Comparison of ENCODE assay signal across 19 cellular contexts in the genomic region with DNA sequence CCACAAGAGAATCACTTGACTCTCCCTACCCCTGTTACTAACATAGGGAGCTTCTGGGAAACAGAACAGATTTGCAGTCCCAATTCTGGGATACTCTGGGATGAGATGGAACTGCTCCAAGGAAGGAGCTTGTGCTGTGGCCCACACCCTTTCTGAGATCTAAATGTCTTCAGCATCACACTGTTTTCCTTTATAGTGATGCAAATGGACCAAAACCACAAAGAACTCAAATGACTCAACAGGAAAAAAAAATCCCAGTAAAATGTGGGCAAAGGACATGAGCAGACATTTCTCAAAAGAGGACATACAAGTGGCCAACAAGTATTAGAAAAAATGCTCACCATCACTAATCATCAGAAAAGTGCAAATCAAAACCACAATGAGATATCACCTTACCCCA.
DNase-seq lines count a peak whose midpoint lies in the region; FAIRE-seq and TF ChIP-seq lines count a peak whose summit lies in the region.
"Had no signal": no experiment of that assay in that cellular context is flagged by ENCODE, and none has a peak within 500 bp of the region (broad histone marks: within the 10 kb centered on the region; RNA-seq: fewer than 3 reads in every experiment).

No MANE protein-coding gene starts in this region.

- H3K4me3 Mint-ChIP-seq in nephron progenitor cell, result no peak overlapping the region
- H3K4me3 Mint-ChIP-seq: B cell; brain; T-helper 1 cell treated with Interleukin-12 subunit alpha and Interleukin-12 subunit beta and Interleukin-4 antibody, amounts not matched to agents 30 μg/mL and 1 μg/mL, for 36 hours had no signal

- peaks cover 4% of the 10 kb centered on the region for H3K9me3 Mint-ChIP-seq in nephron progenitor cell

- no peak for FAIRE-seq in GM19239 (lab: Jason Lieb, UNC)
- FAIRE-seq: frontal cortex had no signal

- no peak overlapping the region for H3K27ac Mint-ChIP-seq in nephron progenitor cell
- H3K27ac Mint-ChIP-seq: B cell; brain; T-helper 1 cell treated with Interleukin-12 subunit alpha and Interleukin-12 subunit beta and Interleukin-4 antibody, amounts not matched to agents 30 μg/mL and 1 μg/mL, for 36 hours had no signal

- no peak for TF ChIP-seq CTCF in choroid plexus epithelial cell (conservative IDR thresholded peaks at IDR 0.05; ENCODE audit: low read depth, low read length)
- TF ChIP-seq CTCF in nephron progenitor cell (IDR thresholded peaks at IDR 0.05), result no peak

- no peaks in the 10 kb centered on the region for H3K36me3 Mint-ChIP-seq in nephron progenitor cell (ENCODE audit: low read depth)
- H3K36me3 Mint-ChIP-seq: brain had no signal

- H3K27me3 Mint-ChIP-seq in nephron progenitor cell (ENCODE audit: low read depth, poor library complexity), result no peaks in the 10 kb centered on the region
- H3K27me3 Mint-ChIP-seq: B cell had no signal

- no peak overlapping the region for H3K4me3 ChIP-seq in choroid plexus epithelial cell (ENCODE audit: low read depth, low read length)
- H3K4me3 ChIP-seq: suprapubic skin had no signal

- DNase-seq in Daoy (ENCODE audit: low read depth) (peak; percentile 38), M059J (ENCODE audit: low read depth) (peak; percentile 90), choroid plexus epithelial cell (ENCODE audit: low read depth) (peak; percentile 57), kidney glomerular epithelial cell (lab: John Stamatoyannopoulos, UW) (peak; percentile 28), NCI-H1048 (lab: John Stamatoyannopoulos, UW) (no peak), NCI-H1092 (lab: John Stamatoyannopoulos, UW) (no peak), nephron progenitor cell (no peak), GM19239 (ENCODE audit: insufficient read length, low spot score) (no peak)
- DNase-seq: activated CD4-positive, alpha-beta T cell treated with anti-CD3 and anti-CD28 coated beads for 1 hour; activated gamma-delta T cell treated with Interleukin-2 at 50 U/mL for 16 hours; NCI-H2081; NCI-H69; retina; stimulated activated CD4-positive, alpha-beta T cell treated with anti-CD3 and anti-CD28 coated beads, Interleukin-1b, Interleukin-23, amount 100 ng/mL, for 48 hours had no signal

- no peaks in the 10 kb centered on the region for H3K4me1 Mint-ChIP-seq in nephron progenitor cell
- H3K4me1 Mint-ChIP-seq: B cell, brain had no signal

Comparison
In these comparisons a context has a peak if more than half of its experiments do, and no peak if none do; other contexts are left out.
1. DNase-seq: peak in Daoy (single experiment), M059J (single experiment), choroid plexus epithelial cell (single experiment) and kidney glomerular epithelial cell (single experiment); none in NCI-H1048 (single experiment), NCI-H1092 (single experiment), nephron progenitor cell (single experiment) and GM19239 (single experiment).